Comparison of ENCODE assay signal across 7 cellular contexts in the genomic region with DNA sequence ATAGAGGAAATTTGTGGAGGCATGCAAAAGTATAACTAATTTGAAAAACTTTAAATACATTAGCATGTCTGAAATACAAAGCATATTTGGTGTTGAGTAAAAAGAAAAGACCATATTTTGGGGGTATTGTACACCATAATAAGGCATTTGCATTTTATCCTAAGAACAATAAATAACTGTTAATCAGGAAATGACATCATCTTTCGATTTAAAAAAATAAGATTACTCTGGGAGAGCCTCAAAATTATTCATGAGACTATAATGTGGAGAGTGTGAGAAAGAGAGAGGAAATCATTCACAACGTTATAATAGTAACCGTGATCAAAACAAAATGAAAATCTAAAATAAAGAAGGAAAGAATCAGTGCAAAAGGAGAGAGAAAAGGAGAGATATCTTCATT.
"Had no signal": no experiment of that assay in that cellular context is flagged by ENCODE, and none has a peak within 500 bp of the region (broad histone marks: within the 10 kb centered on the region; RNA-seq: fewer than 3 reads in every experiment).

No MANE protein-coding gene starts in this region.

- ATAC-seq: HCT116 had no signal

- FAIRE-seq: HTR-8/SVneo had no signal

- DNase-seq: GM23248, GOT3, H7, KG1 had no signal

- H3K9me3 ChIP-seq: HAP-1 had no signal

- H2AFZ ChIP-seq: GM23248 had no signal

- H3K4me3 ChIP-seq: GM23248, HAP-1 had no signal

- H3K9ac ChIP-seq: GM23248 had no signal

- H3K27ac ChIP-seq: GM23248 had no signal
